16 cellular contexts compared by ENCODE assay signal in genomic region chr4:102387552-102388150, GRCh38.
"Had no signal": no experiment of that assay in that cellular context is flagged by ENCODE, and none has a peak within 500 bp of the region (broad histone marks: within the 10 kb centered on the region; RNA-seq: fewer than 3 reads in every experiment).

No MANE protein-coding gene starts in this region.

- DNase-seq: activated CD4-positive, alpha-beta T cell treated with anti-CD3 and anti-CD28 coated beads for 48 hours; activated CD8-positive, alpha-beta memory T cell treated with anti-CD3 and anti-CD28 coated beads, Interleukin-2, amount 50 U/mL, for 48 hours; activated CD8-positive, alpha-beta T cell treated with anti-CD3 and anti-CD28 coated beads, Interleukin-2, amount 10 ng/mL, durations not matched to agents 7 days and 5 days; activated naive CD8-positive, alpha-beta T cell treated with anti-CD3 and anti-CD28 coated beads, Interleukin-2, amount 10 ng/mL, durations not matched to agents 7 days and 5 days; aorta; effector memory CD8-positive, alpha-beta T cell; erythroblast; glutamatergic neuron; left ventricle myocardium inferior; nephron progenitor cell; stimulated activated CD4-positive, alpha-beta T cell treated with anti-CD3 and anti-CD28 coated beads, Interleukin-12 subunit alpha, Interleukin-12 subunit beta, amount 100 ng/mL, for 4 hours; stimulated activated naive CD4-positive, alpha-beta T cell treated with Interleukin-2 at 50 U/mL for 16 hours; T-helper 1 cell; WERI-Rb-1 had no signal

- H3K27ac ChIP-seq: cardiac muscle cell, left ventricle myocardium inferior, suprapubic skin, WERI-Rb-1 had no signal

- H3K4me1 ChIP-seq: left ventricle myocardium inferior, suprapubic skin had no signal

- H3K9me3 ChIP-seq: left ventricle myocardium inferior, suprapubic skin had no signal

- H3K4me3 ChIP-seq: cardiac muscle cell, left ventricle myocardium inferior, suprapubic skin had no signal

- ATAC-seq: activated CD8-positive, alpha-beta T cell treated with anti-CD3 and anti-CD28 coated beads, Interleukin-2, amount 10 ng/mL, durations not matched to agents 7 days and 5 days; effector memory CD8-positive, alpha-beta T cell had no signal

- H3K36me3 ChIP-seq: cardiac muscle cell, left ventricle myocardium inferior, suprapubic skin, WERI-Rb-1 had no signal

- H3K27me3 ChIP-seq: cardiac muscle cell had no signal
